Comparison of ENCODE assay signal across 17 cellular contexts in genomic region chr1:217014066-217014465, GRCh38.
DNase-seq lines count a peak whose midpoint lies in the region; ATAC-seq, FAIRE-seq and TF ChIP-seq lines count a peak whose summit lies in the region.
"Had no signal": no experiment of that assay in that cellular context is flagged by ENCODE, and none has a peak within 500 bp of the region (broad histone marks: within the 10 kb centered on the region; RNA-seq: fewer than 3 reads in every experiment).

No MANE protein-coding gene starts in this region.

- in situ Hi-C loops in GM12878 (cut with MboI): no loop called here

- POLR2A ChIA-PET in GM12878 (lab: Charles Lee): no interaction called here

- no peak overlapping the region for H3K9ac ChIP-seq in GM12878 (ENCODE audit: control insufficient read depth, insufficient read depth, low read length)
- H3K9ac ChIP-seq: BLaER1, GM23248 had no signal

- TF ChIP-seq POLR2A in GM12878 (IDR thresholded peaks at IDR 0.05; ENCODE audit: low read depth, low read length) (no peak), stomach (IDR thresholded peaks at IDR 0.05) (no peak)

- H3K36me3 ChIP-seq in cardiac muscle cell (peaks cover 3% of the 10 kb centered on the region), GM12878 (ENCODE audit: control insufficient read depth in 2 of 2, insufficient read depth in 2 of 2, low read length in 1 of 2) (no peaks in the 10 kb centered on the region), stomach (no peaks in the 10 kb centered on the region), hepatocyte (replicated peaks; ENCODE audit: insufficient read depth, low read depth) (no peaks in the 10 kb centered on the region)
- H3K36me3 ChIP-seq: BLaER1 had no signal

- BruUV-seq in GM12878 (replicated peaks; lab: Mats Ljungman, UMichigan): no TSS peak

- H4K20me1 ChIP-seq in GM12878 (ENCODE audit: control insufficient read depth, insufficient read depth) (no peaks in the 10 kb centered on the region), hepatocyte (ENCODE audit: insufficient read depth, poor library complexity, severe bottlenecking) (no peaks in the 10 kb centered on the region)
- H4K20me1 ChIP-seq: BLaER1 had no signal

- H3K9me3 ChIP-seq in cardiac muscle cell (ENCODE audit: low read depth) (no peaks in the 10 kb centered on the region), GM12878 (replicated peaks; ENCODE audit: control insufficient read depth, insufficient read depth, low read length) (no peaks in the 10 kb centered on the region), stomach (no peaks in the 10 kb centered on the region), hepatocyte (ENCODE audit: low read depth) (no peaks in the 10 kb centered on the region)
- H3K9me3 ChIP-seq: BLaER1, Caco-2 had no signal

- no peak for ATAC-seq in Right ventricle myocardium inferior
- no peak for ATAC-seq in GM12878
- ATAC-seq: HCT116 had no signal

- DNase-seq in DMS153 treated with DMSO at 0.1 percent for 48 hours (lab: John Stamatoyannopoulos, UW; ENCODE audit: unreplicated experiment) (peak; percentile 7), DMS153 (lab: John Stamatoyannopoulos, UW) (no peak), cardiac muscle cell (ENCODE audit: low read depth in 1 of 2, low spot score in 1 of 2) (peak in 1 of 2 donors; percentile 51), Right ventricle myocardium inferior (ENCODE audit: missing footprints) (no peak), GM12878 (ENCODE audit: low read depth, low spot score) (no peak), stomach (no peak), hepatocyte (ENCODE audit: low spot score) (no peak)
- DNase-seq: 8988T; AML-193; Caco-2; CD8-positive, alpha-beta memory T cell; GM23248 had no signal

- no peaks in the 10 kb centered on the region for H3K79me2 ChIP-seq in GM12878 (ENCODE audit: control insufficient read depth, insufficient read depth, low read length)
- no peaks in the 10 kb centered on the region for H3K79me2 ChIP-seq in hepatocyte

- CTCF ChIA-PET in GM12878 (lab: Yijun Ruan, JAX): no interaction called here

- intact Hi-C loops in Right ventricle myocardium inferior (cut with DNase I) (no loop called here), GM12878 (cut with micrococcal nuclease; ENCODE audit: unreplicated experiment) (no loop called here), stomach (cut with DNase I; ENCODE audit: low total_unique reads) (no loop called here)

- H3K27me3 ChIP-seq in cardiac muscle cell (no peaks in the 10 kb centered on the region), GM12878 (replicated peaks in 1 of 2; ENCODE audit: control insufficient read depth in 2 of 2, insufficient read depth in 2 of 2, low read length in 1 of 2) (no peaks in the 10 kb centered on the region), stomach (no peaks in the 10 kb centered on the region), hepatocyte (no peaks in the 10 kb centered on the region)
- H3K27me3 ChIP-seq: BLaER1 had no signal

- TF ChIP-seq RAD21 in GM12878 (IDR thresholded peaks at IDR 0.05; ENCODE audit: insufficient read depth, low read depth, low read length): no peak

- TF ChIP-seq EP300 in GM12878 (IDR thresholded peaks at IDR 0.05; ENCODE audit: borderline replicate concordance in 1 of 2, control insufficient read depth in 1 of 2, low read depth in 2 of 2, low read length in 2 of 2) (no peak), stomach (IDR thresholded peaks at IDR 0.05) (no peak)

- no peaks in the 10 kb centered on the region for H3K9me2 ChIP-seq in hepatocyte (replicated peaks; ENCODE audit: insufficient read depth)

- H3K4me3 ChIP-seq in cardiac muscle cell (no peak overlapping the region), GM12878 (no peak overlapping the region), stomach (no peak overlapping the region), hepatocyte (no peak overlapping the region)
- H3K4me3 ChIP-seq: BLaER1, GM23248 had no signal

- SMC1A ChIA-PET in GM12878 (lab: Charles Lee; ENCODE audit: uncharacterized antibody, unreplicated experiment): no interaction called here

- H2AFZ ChIP-seq in GM12878 (ENCODE audit: control insufficient read depth, low read depth, low read length) (no peak overlapping the region), hepatocyte (no peak overlapping the region)
- H2AFZ ChIP-seq: GM23248 had no signal

- peak overlapping the region; percentile 53 for H3K27ac ChIP-seq in cardiac muscle cell
- no peak overlapping the region for H3K27ac ChIP-seq in GM12878 (ENCODE audit: control insufficient read depth, insufficient read depth)
- H3K27ac ChIP-seq in stomach: no peak overlapping the region
- no peak overlapping the region for H3K27ac ChIP-seq in hepatocyte
- H3K27ac ChIP-seq: BLaER1, GM23248, HL-60 had no signal

- peaks cover 49% of the 10 kb centered on the region for H3K4me1 ChIP-seq in cardiac muscle cell (ENCODE audit: low read depth)
- no peaks in the 10 kb centered on the region for H3K4me1 ChIP-seq in GM12878 (ENCODE audit: control insufficient read depth, insufficient read depth, low read length)
- no peaks in the 10 kb centered on the region for H3K4me1 ChIP-seq in stomach
- no peaks in the 10 kb centered on the region for H3K4me1 ChIP-seq in hepatocyte (ENCODE audit: insufficient read depth)
- H3K4me1 ChIP-seq: BLaER1, Caco-2 had no signal

- no peak overlapping the region for H3K4me2 ChIP-seq in GM12878 (ENCODE audit: control insufficient read depth, insufficient read depth)
- H3K4me2 ChIP-seq in hepatocyte: no peak overlapping the region
- H3K4me2 ChIP-seq: BLaER1 had no signal

- TF ChIP-seq CTCF in cardiac muscle cell (IDR thresholded peaks at IDR 0.05; ENCODE audit: low read depth, low read length): no peak
- TF ChIP-seq CTCF in GM12878 (IDR thresholded peaks at IDR 0.05 in 2 of 3, conservative IDR thresholded peaks at IDR 0.05 in 1 of 3; ENCODE audit: control insufficient read depth in 2 of 3, extremely low read depth in 1 of 3, insufficient read depth in 1 of 3, low read depth in 3 of 3, low read length in 3 of 3): no peak
- TF ChIP-seq CTCF in stomach (IDR thresholded peaks at IDR 0.05): no peak
- no peak for TF ChIP-seq CTCF in hepatocyte (IDR thresholded peaks at IDR 0.05; ENCODE audit: poor library complexity)

- RAD21 ChIA-PET in GM12878 (lab: Charles Lee; ENCODE audit: unreplicated experiment): no interaction called here

- no peak for FAIRE-seq in GM12878 (lab: Jason Lieb, UNC)
- FAIRE-seq: GM18507, H54 had no signal

TF ChIP-seq in GM12878, 131 proteins besides CTCF, POLR2A, EP300 and RAD21:
- TF ChIP-seq IRF4 (IDR thresholded peaks at IDR 0.05; ENCODE audit: low read depth, low read length) (no peak), PKNOX1 (IDR thresholded peaks at IDR 0.05) (0 out of 2 replicates have a peak, but pooled peaks have one; percentile 32), USF1 (IDR thresholded peaks at IDR 0.05; ENCODE audit: borderline replicate concordance, extremely low read length, insufficient read depth, low read depth, low read length) (no peak)
TF ChIP-seq in GM12878: peak in this region for 1.
